In genomic region chr6:53795254-53795701, GRCh38 we compare ENCODE assay signal across 8 cellular contexts. TPM values are rescaled to one million over a fixed set of nuclear protein-coding genes. Genes with fewer than 3 reads are reported as not detected.
DNase-seq lines count a peak whose midpoint lies in the region; ATAC-seq and TF ChIP-seq lines count a peak whose summit lies in the region.

No MANE protein-coding gene starts in this region.

- H3K79me2 ChIP-seq in DND-41 (ENCODE audit: insufficient read depth, low read length), result peaks cover 57% of the 10 kb centered on the region

- DNase-seq in DND-41 (no peak), HAP-1 (ENCODE audit: low spot score in 2 of 2) (no peak), NCI-H748 (lab: John Stamatoyannopoulos, UW; ENCODE audit: unreplicated experiment) (peak; percentile 88), colonic mucosa (peak; percentile 50), mucosa of gallbladder (ENCODE audit: low spot score) (peak; percentile 20), GM19240 (ENCODE audit: insufficient read length, low spot score) (no peak), pons (ENCODE audit: low spot score) (no peak), Ammon's horn (ENCODE audit: low spot score) (no peak)

- H3K36me3 ChIP-seq in DND-41 (ENCODE audit: insufficient read depth, low read length), result no peaks in the 10 kb centered on the region; the same call in 1 of the 2 replicates
- H3K36me3 ChIP-seq in HAP-1 (replicated peaks), result no peaks in the 10 kb centered on the region
- no peaks in the 10 kb centered on the region for H3K36me3 ChIP-seq in colonic mucosa

- no peak for ATAC-seq in DND-41 (ENCODE audit: insufficient read depth, low read depth)

- H3K9me3 ChIP-seq in DND-41 (ENCODE audit: insufficient read depth, low read length, severe bottlenecking) (peaks cover under 1% of the 10 kb centered on the region), HAP-1 (no peaks in the 10 kb centered on the region), colonic mucosa (no peaks in the 10 kb centered on the region)

- peaks cover 30% of the 10 kb centered on the region; the same call in 1 of the 2 replicates for H4K20me1 ChIP-seq in DND-41 (ENCODE audit: insufficient read depth, low read length)

- H3K27me3 ChIP-seq in DND-41 (ENCODE audit: insufficient read depth, low read length, poor library complexity) (no peaks in the 10 kb centered on the region), HAP-1 (ENCODE audit: low read depth) (no peaks in the 10 kb centered on the region), colonic mucosa (no peaks in the 10 kb centered on the region)

- peak overlapping the region; percentile 94 for H3K4me2 ChIP-seq in DND-41 (ENCODE audit: insufficient read depth, low read length)

- H3K4me3 ChIP-seq in DND-41 (ENCODE audit: low read depth in 1 of 2, low read length in 2 of 2) (peak overlapping the region; percentile 68 to 82), HAP-1 (peak overlapping the region; percentile 70), colonic mucosa (peak overlapping the region; percentile 80)

- intact Hi-C loops in colonic mucosa (cut with DNase I), result loop anchor here (10.0 kb wide), 1 partner anchor 130 kb away; no protein-coding TSS in a partner anchor

- peak; percentile 5 for TF ChIP-seq CTCF in DND-41 (IDR thresholded peaks at IDR 0.05; ENCODE audit: borderline replicate concordance, extremely low read depth, low read length, poor library complexity, severe bottlenecking)
- TF ChIP-seq CTCF in colonic mucosa (IDR thresholded peaks at IDR 0.05), result no peak

- H3K4me1 ChIP-seq in DND-41 (ENCODE audit: insufficient read depth, low read length) (peaks cover 59% of the 10 kb centered on the region), HAP-1 (peaks cover 30% of the 10 kb centered on the region), colonic mucosa (no peaks in the 10 kb centered on the region)

- in situ Hi-C loops in HAP-1 (cut with MboI; ENCODE audit: low sequenced_read_pairs), result loop anchor here (5.0 kb wide), 1 partner anchor 162 kb away; no protein-coding TSS in a partner anchor

- H3K27ac ChIP-seq in DND-41 (ENCODE audit: low read length), result peak overlapping the region; percentile 95
- peak overlapping the region; percentile 81 for H3K27ac ChIP-seq in colonic mucosa

- H3K9ac ChIP-seq in DND-41 (ENCODE audit: low read depth, low read length) (peak overlapping the region; percentile 80), colonic mucosa (ENCODE audit: low read depth in 2 of 2, low read length in 2 of 2) (peak overlapping the region; percentile 79 to 91)

- H2AFZ ChIP-seq in DND-41 (ENCODE audit: low read depth, low read length), result peak overlapping the region; percentile 80

RNA-seq across cellular contexts. Expression of gene LRRC1, which starts 0.5 kb away (rescaled TPM):
- total RNA-seq in colonic mucosa, result 10 to 100 TPM; 49.6 to 72.9 TPM
- 17.3 TPM for total RNA-seq in mucosa of gallbladder

Comparison
In these comparisons a context has a peak if more than half of its experiments do, and no peak if none do; other contexts are left out.
1. DNase-seq: peak in NCI-H748 (single experiment), colonic mucosa (single experiment) and mucosa of gallbladder (single experiment); none in DND-41 (single experiment), HAP-1 (0 of 2), GM19240 (single experiment), pons (single experiment) and Ammon's horn (single experiment).
2. Peak in every context shown above with its lines, with median percentiles within 50 percentile points of each other: H3K4me3 ChIP-seq.